ENCODE assay signal across 18 cellular contexts in the genomic region with DNA sequence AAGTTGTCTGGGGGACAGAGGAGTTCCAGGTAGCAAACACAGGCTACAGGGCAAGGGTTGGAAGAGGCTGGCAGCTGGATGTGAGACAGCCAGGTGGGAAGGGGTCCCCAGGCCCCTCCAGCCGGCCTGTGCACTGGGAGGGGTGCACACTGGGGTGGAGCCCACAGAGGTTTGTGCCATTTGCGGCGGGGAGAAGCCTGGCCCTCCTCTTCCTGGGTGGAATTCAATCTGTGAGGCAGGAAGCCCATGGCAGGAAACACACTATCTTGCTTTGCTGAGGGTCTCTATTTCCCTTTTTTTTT.
"Had no signal": no experiment of that assay in that cellular context is flagged by ENCODE, and none has a peak within 500 bp of the region (broad histone marks: within the 10 kb centered on the region; RNA-seq: fewer than 3 reads in every experiment).

No MANE protein-coding gene starts in this region.

- DNase-seq: colonic mucosa; effector CD4-positive, alpha-beta T cell; endodermal cell; foreskin melanocyte; heart left ventricle; hippocampal formation; left colon; mesendoderm; naive thymus-derived CD4-positive, alpha-beta T cell; ovary; small intestine; stimulated activated CD4-positive, alpha-beta T cell treated with anti-CD3 and anti-CD28 coated beads, Interleukin-2, amount 100 ng/mL, for 48 hours; stimulated activated CD8-positive, alpha-beta memory T cell treated with anti-CD3 and anti-CD28 coated beads, Interleukin-4, amount 100 ng/mL, for 48 hours; transverse colon had no signal

- H3K27me3 Mint-ChIP-seq: stimulated activated naive CD8-positive, alpha-beta T cell treated with anti-CD3 and anti-CD28 coated beads, Interleukin-15, Interleukin-2, amounts not matched to agents 100 ng/mL and 50 ng/mL, for 24 hours had no signal

- H3K27ac ChIP-seq: colonic mucosa, ovary, right atrium auricular region, thoracic aorta, transverse colon had no signal

- ATAC-seq: left colon; naive thymus-derived CD4-positive, alpha-beta T cell; stimulated activated effector memory CD8-positive, alpha-beta T cell treated with anti-CD3 and anti-CD28 coated beads, Interleukin-12 subunit alpha, Interleukin-12 subunit beta, amount 100 ng/mL, for 72 hours had no signal

- H3K36me3 Mint-ChIP-seq: naive thymus-derived CD4-positive, alpha-beta T cell; stimulated activated effector memory CD8-positive, alpha-beta T cell treated with anti-CD3 and anti-CD28 coated beads, Interleukin-12 subunit alpha, Interleukin-12 subunit beta, amount 100 ng/mL, for 72 hours had no signal

- H3K27ac Mint-ChIP-seq: endodermal cell; naive thymus-derived CD4-positive, alpha-beta T cell; stimulated activated effector memory CD8-positive, alpha-beta T cell treated with anti-CD3 and anti-CD28 coated beads, Interleukin-12 subunit alpha, Interleukin-12 subunit beta, amount 100 ng/mL, for 72 hours; stimulated activated naive CD8-positive, alpha-beta T cell treated with anti-CD3 and anti-CD28 coated beads, Interleukin-15, Interleukin-2, amounts not matched to agents 100 ng/mL and 50 ng/mL, for 24 hours had no signal

- H3K4me3 Mint-ChIP-seq: endodermal cell; naive thymus-derived CD4-positive, alpha-beta T cell; stimulated activated effector memory CD8-positive, alpha-beta T cell treated with anti-CD3 and anti-CD28 coated beads, Interleukin-12 subunit alpha, Interleukin-12 subunit beta, amount 100 ng/mL, for 72 hours; stimulated activated naive CD8-positive, alpha-beta T cell treated with anti-CD3 and anti-CD28 coated beads, Interleukin-15, Interleukin-2, amounts not matched to agents 100 ng/mL and 50 ng/mL, for 24 hours had no signal

- H3K4me1 Mint-ChIP-seq: endodermal cell; naive thymus-derived CD4-positive, alpha-beta T cell; stimulated activated effector memory CD8-positive, alpha-beta T cell treated with anti-CD3 and anti-CD28 coated beads, Interleukin-12 subunit alpha, Interleukin-12 subunit beta, amount 100 ng/mL, for 72 hours had no signal

- H3K9me3 Mint-ChIP-seq: endodermal cell; naive thymus-derived CD4-positive, alpha-beta T cell; stimulated activated naive CD8-positive, alpha-beta T cell treated with anti-CD3 and anti-CD28 coated beads, Interleukin-15, Interleukin-2, amounts not matched to agents 100 ng/mL and 50 ng/mL, for 24 hours had no signal
